25 cellular contexts compared by ENCODE assay signal in genomic region chr14:90344285-90344684, GRCh38.
"Had no signal": no experiment of that assay in that cellular context is flagged by ENCODE, and none has a peak within 500 bp of the region (broad histone marks: within the 10 kb centered on the region; RNA-seq: fewer than 3 reads in every experiment).

No MANE protein-coding gene starts in this region.

- H3K27ac Mint-ChIP-seq: activated CD4-positive, alpha-beta memory T cell treated with anti-CD3 and anti-CD28 coated beads, Interleukin-2, amount 10 ng/mL, durations not matched to agents 7 days and 5 days; activated CD8-positive, alpha-beta memory T cell treated with anti-CD3 and anti-CD28 coated beads, Interleukin-2, amount 10 ng/mL, durations not matched to agents 7 days and 5 days; activated naive CD8-positive, alpha-beta T cell treated with anti-CD3 and anti-CD28 coated beads for 36 hours; natural killer cell treated with Interleukin-12 subunit alpha and Interleukin-12 subunit beta and Interleukin-15 and Interleukin-18, amount 100 ng/mL, for 72 hours; progenitor cell of endocrine pancreas had no signal

- H3K27me3 ChIP-seq: colonic mucosa, right atrium auricular region, tibial nerve had no signal

- FAIRE-seq: endometrium, urothelium cell line had no signal

- H3K27me3 Mint-ChIP-seq: activated naive CD8-positive, alpha-beta T cell treated with anti-CD3 and anti-CD28 coated beads for 36 hours; progenitor cell of endocrine pancreas had no signal

- H3K4me1 ChIP-seq: body of pancreas, colonic mucosa, lower lobe of right lung, right atrium auricular region, tibial nerve had no signal

- H3K27ac ChIP-seq: body of pancreas, colonic mucosa, lower lobe of right lung, right atrium auricular region, tibial nerve had no signal

- H3K4me3 ChIP-seq: body of pancreas, colonic mucosa, lower lobe of right lung, right atrium auricular region, tibial nerve had no signal

- H3K9me3 ChIP-seq: body of pancreas, colonic mucosa, lower lobe of right lung, right atrium auricular region, tibial nerve had no signal

- ATAC-seq: activated CD8-positive, alpha-beta memory T cell treated with anti-CD3 and anti-CD28 coated beads, Interleukin-2, amount 10 ng/mL, durations not matched to agents 7 days and 5 days; body of pancreas; left colon; lower lobe of right lung; natural killer cell treated with Interleukin-12 subunit alpha and Interleukin-12 subunit beta and Interleukin-15 and Interleukin-18, amount 100 ng/mL, for 72 hours; stimulated activated naive CD8-positive, alpha-beta T cell treated with anti-CD3 and anti-CD28 coated beads, Interleukin-15, Interleukin-2, amounts not matched to agents 100 U/mL and 50 U/mL, for 24 hours had no signal

- H3K4me1 Mint-ChIP-seq: activated CD4-positive, alpha-beta memory T cell treated with anti-CD3 and anti-CD28 coated beads, Interleukin-2, amount 10 ng/mL, durations not matched to agents 7 days and 5 days; activated CD8-positive, alpha-beta memory T cell treated with anti-CD3 and anti-CD28 coated beads, Interleukin-2, amount 10 ng/mL, durations not matched to agents 7 days and 5 days; activated naive CD8-positive, alpha-beta T cell treated with anti-CD3 and anti-CD28 coated beads for 36 hours had no signal

- H3K9me3 Mint-ChIP-seq: activated CD4-positive, alpha-beta memory T cell treated with anti-CD3 and anti-CD28 coated beads, Interleukin-2, amount 10 ng/mL, durations not matched to agents 7 days and 5 days; activated naive CD8-positive, alpha-beta T cell treated with anti-CD3 and anti-CD28 coated beads for 36 hours; natural killer cell treated with Interleukin-12 subunit alpha and Interleukin-12 subunit beta and Interleukin-15 and Interleukin-18, amount 100 ng/mL, for 72 hours had no signal

- H3K4me3 Mint-ChIP-seq: activated CD4-positive, alpha-beta memory T cell treated with anti-CD3 and anti-CD28 coated beads, Interleukin-2, amount 10 ng/mL, durations not matched to agents 7 days and 5 days; activated CD8-positive, alpha-beta memory T cell treated with anti-CD3 and anti-CD28 coated beads, Interleukin-2, amount 10 ng/mL, durations not matched to agents 7 days and 5 days; activated naive CD8-positive, alpha-beta T cell treated with anti-CD3 and anti-CD28 coated beads for 36 hours; natural killer cell treated with Interleukin-12 subunit alpha and Interleukin-12 subunit beta and Interleukin-15 and Interleukin-18, amount 100 ng/mL, for 72 hours had no signal

- H3K36me3 Mint-ChIP-seq: activated CD8-positive, alpha-beta memory T cell treated with anti-CD3 and anti-CD28 coated beads, Interleukin-2, amount 10 ng/mL, durations not matched to agents 7 days and 5 days; activated naive CD8-positive, alpha-beta T cell treated with anti-CD3 and anti-CD28 coated beads for 36 hours; natural killer cell treated with Interleukin-12 subunit alpha and Interleukin-12 subunit beta and Interleukin-15 and Interleukin-18, amount 100 ng/mL, for 72 hours had no signal

- DNase-seq: activated CD4-positive, alpha-beta memory T cell treated with anti-CD3 and anti-CD28 coated beads, Interleukin-2, amount 10 ng/mL, durations not matched to agents 7 days and 5 days; activated CD4-positive, alpha-beta T cell treated with anti-CD3 and anti-CD28 coated beads for 48 hours; activated CD4-positive, CD25-positive, alpha-beta regulatory T cell; activated CD8-positive, alpha-beta memory T cell treated with anti-CD3 and anti-CD28 coated beads, Interleukin-2, amount 10 ng/mL, durations not matched to agents 7 days and 5 days; activated naive CD4-positive, alpha-beta T cell; activated naive CD8-positive, alpha-beta T cell treated with anti-CD3 and anti-CD28 coated beads for 36 hours; amygdala; body of pancreas; caudate nucleus; colonic mucosa; erythroblast; foreskin melanocyte; islet precursor cell; left colon; lower lobe of right lung; stimulated activated CD4-positive, alpha-beta T cell treated with anti-CD3 and anti-CD28 coated beads, Interleukin-2, amount 100 ng/mL, for 24 hours; stimulated activated naive CD8-positive, alpha-beta T cell treated with anti-CD3 and anti-CD28 coated beads, Interleukin-15, Interleukin-2, amounts not matched to agents 100 U/mL and 50 U/mL, for 24 hours; substantia nigra; T1000 had no signal

- H3K36me3 ChIP-seq: colonic mucosa, lower lobe of right lung, right atrium auricular region, tibial nerve had no signal
